9 cellular contexts compared by ENCODE assay signal in the genomic region with DNA sequence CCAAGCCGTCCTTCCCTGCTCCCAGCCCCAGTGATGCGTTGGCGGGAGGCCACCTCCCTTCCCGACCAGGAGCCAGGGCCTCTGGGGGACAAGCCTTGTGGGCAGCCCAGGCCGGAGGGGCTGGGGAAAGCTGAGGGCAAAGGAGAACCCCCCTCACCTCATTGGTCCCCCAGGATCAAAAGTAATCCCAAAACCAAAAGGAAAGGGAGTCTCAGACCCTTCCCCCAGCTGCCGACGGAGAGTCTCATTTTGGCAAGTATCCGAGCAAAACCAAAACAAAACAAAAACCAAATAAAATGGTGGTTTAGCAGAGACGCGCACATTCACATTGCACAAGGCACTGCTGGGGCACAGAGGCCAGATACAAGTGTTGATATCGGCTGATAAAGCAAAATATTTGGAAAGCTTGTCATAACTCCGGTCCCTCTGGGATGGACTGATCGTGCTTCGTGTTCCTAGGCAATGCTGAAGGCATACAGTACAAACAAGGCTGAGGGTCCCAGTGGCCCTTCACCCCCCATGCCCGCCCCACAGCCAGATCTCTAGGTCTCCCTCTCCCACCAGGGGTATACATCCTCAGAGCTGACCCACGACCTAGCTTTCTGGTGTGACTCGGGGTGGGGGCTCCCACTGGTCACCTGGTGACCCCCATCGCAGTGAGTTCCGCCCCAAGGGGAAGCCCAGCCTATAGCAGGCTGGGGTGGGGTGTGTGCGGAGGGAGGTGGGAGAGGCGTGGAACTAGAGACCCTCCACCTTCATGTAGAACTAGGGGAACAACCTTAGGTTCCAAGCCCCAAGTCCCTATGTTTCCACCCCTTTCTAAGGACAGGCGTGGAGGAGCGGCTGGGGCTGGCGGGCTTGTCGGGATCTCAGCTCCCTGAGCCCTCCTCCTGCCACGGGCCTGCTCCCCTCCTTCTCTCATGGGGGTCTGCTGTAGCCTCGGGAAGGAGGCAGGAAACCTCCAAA. TPM values are rescaled to one million over a fixed set of nuclear protein-coding genes. Genes with fewer than 3 reads are reported as not detected.
A peak's percentile ranks its signal among the peaks of the same experiment; 100 is the strongest.
DNase-seq lines count a peak whose midpoint lies in the region; TF ChIP-seq lines count a peak whose summit lies in the region.
"Had no signal": no experiment of that assay in that cellular context is flagged by ENCODE, and none has a peak within 500 bp of the region (broad histone marks: within the 10 kb centered on the region; RNA-seq: fewer than 3 reads in every experiment).

No MANE protein-coding gene starts in this region.

- no peak overlapping the region for H3K18ac ChIP-seq in mesenchymal stem cell (ENCODE audit: low read depth in 1 of 2, low read length in 2 of 2)

- POLR2A ChIA-PET in RWPE1 (lab: Yijun Ruan, JAX; ENCODE audit: low non-redundant PET), result interaction anchor here (0.7 to 1.5 kb wide), 3 partner anchors 71 to 268 kb away, joined by 3 to 4 read pairs (median 3); partner anchors contain the start of gene CEBPG

- no peak overlapping the region for H3K4me2 ChIP-seq in mesenchymal stem cell (ENCODE audit: low read length, poor library complexity, severe bottlenecking)

- no peak overlapping the region for H2AFZ ChIP-seq in mesenchymal stem cell (ENCODE audit: low read depth, low read length)

- H4K8ac ChIP-seq in mesenchymal stem cell (ENCODE audit: low read length), result no peak overlapping the region

- H3K36me3 ChIP-seq in HUES64 (ENCODE audit: insufficient read depth, low read length) (no peaks in the 10 kb centered on the region), breast epithelium (no peaks in the 10 kb centered on the region), mesenchymal stem cell (ENCODE audit: control insufficient read depth in 1 of 2, insufficient read depth in 2 of 2, low read depth in 1 of 2, low read length in 2 of 2) (no peaks in the 10 kb centered on the region), suprapubic skin (no peaks in the 10 kb centered on the region)

- no peak overlapping the region for H2BK12ac ChIP-seq in mesenchymal stem cell (ENCODE audit: low read length in 2 of 2)

- no peak for TF ChIP-seq POLR2A in breast epithelium (IDR thresholded peaks at IDR 0.05)
- no peak for TF ChIP-seq POLR2A in suprapubic skin (IDR thresholded peaks at IDR 0.05)

- intact Hi-C loops in breast epithelium (cut with DNase I; ENCODE audit: low total_unique reads), result loop anchor here (10.0 kb wide), 1 partner anchor 95 kb away; no protein-coding TSS in a partner anchor

- CTCF ChIA-PET in RWPE1 (lab: Yijun Ruan, JAX), result interaction anchor here (0.8 to 2.2 kb wide), 6 partner anchors 13 to 107 kb away, joined by 3 to 8 read pairs (median 4); partner anchors contain the start of gene CEBPG

- peaks cover 67% of the 10 kb centered on the region for H3K27me3 ChIP-seq in HUES64 (ENCODE audit: insufficient read depth, low read length)
- H3K27me3 ChIP-seq in breast epithelium, result no peaks in the 10 kb centered on the region
- peaks cover 48 to 50% of the 10 kb centered on the region in 2 experiments for H3K27me3 ChIP-seq in mesenchymal stem cell (ENCODE audit: control insufficient read depth in 1 of 2, insufficient read depth in 1 of 2, low read length in 2 of 2)
- no peaks in the 10 kb centered on the region for H3K27me3 ChIP-seq in suprapubic skin

- no peak overlapping the region for H2BK15ac ChIP-seq in mesenchymal stem cell (ENCODE audit: low read depth, poor library complexity, severe bottlenecking)

- H3K14ac ChIP-seq in mesenchymal stem cell (ENCODE audit: low read length in 2 of 2), result no peak overlapping the region

- H2AK5ac ChIP-seq in mesenchymal stem cell (ENCODE audit: low read length, severe bottlenecking), result no peak overlapping the region

- no peak overlapping the region for H3K23ac ChIP-seq in mesenchymal stem cell (ENCODE audit: low read length in 2 of 2)

- no peaks in the 10 kb centered on the region for H3K79me1 ChIP-seq in mesenchymal stem cell (replicated peaks; ENCODE audit: low read length, poor library complexity, severe bottlenecking)

- no peak for TF ChIP-seq EP300 in suprapubic skin (IDR thresholded peaks at IDR 0.05)

- peak in 1 of 2 donors; percentile 51 for DNase-seq in breast epithelium (ENCODE audit: low spot score in 2 of 2)
- no peak for DNase-seq in mesenchymal stem cell
- DNase-seq in suprapubic skin (ENCODE audit: low spot score in 2 of 2), result peak in 1 of 2 donors; percentile 70
- no peak for DNase-seq in RWPE1 (ENCODE audit: low spot score)
- no peak for DNase-seq in middle frontal gyrus (ENCODE audit: extremely low spot score, low spot score)
- no peak for DNase-seq in KG1 (lab: John Stamatoyannopoulos, UW)
- DNase-seq: aorta, HCEC 1CT had no signal

- no peak overlapping the region for H4K91ac ChIP-seq in mesenchymal stem cell (ENCODE audit: low read length)

- H3K4me1 ChIP-seq in HUES64 (ENCODE audit: insufficient read depth, low read length), result 0 out of 2 replicates have a peak, but pooled peaks cover 6% of the 10 kb centered on the region
- peaks cover 0 to 9% of the 10 kb centered on the region in 2 donors for H3K4me1 ChIP-seq in breast epithelium
- H3K4me1 ChIP-seq in mesenchymal stem cell (ENCODE audit: control insufficient read depth, insufficient read depth, low read depth, low read length), result peaks cover 21% of the 10 kb centered on the region
- H3K4me1 ChIP-seq in suprapubic skin, result peaks cover 74% of the 10 kb centered on the region

- peak overlapping the region; percentile 33 for H3K4me3 ChIP-seq in HUES64 (ENCODE audit: low read length)
- peak overlapping the region; percentile 60 to 86 (median 78) for H3K4me3 ChIP-seq in breast epithelium
- peak overlapping the region in 1 of 2 experiments; percentile 75 for H3K4me3 ChIP-seq in mesenchymal stem cell (ENCODE audit: insufficient read depth in 1 of 2, low read depth in 1 of 2, low read length in 2 of 2)
- peak overlapping the region; percentile 80 for H3K4me3 ChIP-seq in suprapubic skin

- H2BK120ac ChIP-seq in mesenchymal stem cell (ENCODE audit: low read depth, low read length), result no peak overlapping the region

- TF ChIP-seq CTCF in breast epithelium (IDR thresholded peaks at IDR 0.05) (no peak), suprapubic skin (IDR thresholded peaks at IDR 0.05) (no peak), RWPE1 (conservative IDR thresholded peaks at IDR 0.05; ENCODE audit: low read depth) (no peak)

- no peak overlapping the region for H3K4ac ChIP-seq in mesenchymal stem cell (ENCODE audit: low read depth in 1 of 2, low read length in 2 of 2)

- H3K9ac ChIP-seq in HUES64 (ENCODE audit: low read depth, low read length) (no peak overlapping the region), mesenchymal stem cell (ENCODE audit: low read length) (peak overlapping the region; percentile 63)

- 79% methylated on average over 25 of the region's 27 CpGs for WGBS in HUES64
- 80% methylated on average over 26 of the region's 27 CpGs for WGBS in mesenchymal stem cell
- WGBS in suprapubic skin, result 28% methylated on average over 18 of the region's 27 CpGs

- H3K9me3 ChIP-seq in HUES64 (ENCODE audit: insufficient read depth, low read depth, low read length) (no peaks in the 10 kb centered on the region), breast epithelium (no peaks in the 10 kb centered on the region), mesenchymal stem cell (ENCODE audit: control insufficient read depth, low read length) (no peaks in the 10 kb centered on the region), suprapubic skin (no peaks in the 10 kb centered on the region)

- H3K27ac ChIP-seq in HUES64 (ENCODE audit: low read depth, low read length) (no peak overlapping the region), breast epithelium (peak overlapping the region; percentile 54 to 93), mesenchymal stem cell (ENCODE audit: low read length, poor library complexity, severe bottlenecking) (no peak overlapping the region), suprapubic skin (peak overlapping the region; percentile 89), RWPE1 (no peak overlapping the region)

- H2BK5ac ChIP-seq in mesenchymal stem cell (ENCODE audit: low read depth, low read length, poor library complexity, severe bottlenecking), result no peak overlapping the region

RNA-seq across cellular contexts. Expression of gene CEBPA, which starts 2.0 kb away (rescaled TPM):
- polyA plus RNA-seq in HUES64 (2013, experiment 1 of 2), result 1.1 TPM
- 0.95 TPM for polyA plus RNA-seq in HUES64 (2013, experiment 2 of 2)
- total RNA-seq in breast epithelium, result 100 to 1,000 TPM in 1 of 3 donors, 10 to 100 TPM in 2; 35.1 to 263 (median 67.5) TPM
- 0.03 TPM for polyA plus RNA-seq in mesenchymal stem cell (2013, experiment 1 of 2)
- polyA plus RNA-seq in mesenchymal stem cell (2013, experiment 2 of 2), result 0.07 TPM
- 100 to 1,000 TPM in 3 of 4 donors, 10 to 100 TPM in 1; 86.3 to 360 (median 196) TPM for total RNA-seq in suprapubic skin

Comparison
In these comparisons a context has a peak if more than half of its experiments do, and no peak if none do; other contexts are left out.
1. H3K27ac ChIP-seq: peak in breast epithelium (2 of 2) and suprapubic skin (single experiment); none in HUES64 (single experiment), mesenchymal stem cell (single experiment) and RWPE1 (single experiment).